20 cellular contexts compared by ENCODE assay signal in genomic region chr5:157533011-157533481, GRCh38. TPM values are rescaled to one million over a fixed set of nuclear protein-coding genes. Genes with fewer than 3 reads are reported as not detected.
DNase-seq lines count a peak whose midpoint lies in the region; ATAC-seq and TF ChIP-seq lines count a peak whose summit lies in the region.
"Had no signal": no experiment of that assay in that cellular context is flagged by ENCODE, and none has a peak within 500 bp of the region (broad histone marks: within the 10 kb centered on the region; RNA-seq: fewer than 3 reads in every experiment).

No MANE protein-coding gene starts in this region.

- H3K36me3 ChIP-seq in left ventricle myocardium inferior (peaks cover 14% of the 10 kb centered on the region), Peyer's patch (peaks cover 0 to 5% (median 0%) of the 10 kb centered on the region in 3 donors)

- ATAC-seq in GM18861 (IDR thresholded peaks at IDR 0.05; ENCODE audit: unreplicated experiment) (no peak), HG02798 (IDR thresholded peaks at IDR 0.05; ENCODE audit: poor library complexity, unreplicated experiment) (no peak)
- ATAC-seq: activated naive CD4-positive, alpha-beta T cell treated with anti-CD3 and anti-CD28 coated beads, Interleukin-2, amount 50 U/mL, for 72 hours; body of pancreas had no signal

- no peaks in the 10 kb centered on the region for H3K9me3 ChIP-seq in left ventricle myocardium inferior (replicated peaks)
- no peaks in the 10 kb centered on the region for H3K9me3 ChIP-seq in Peyer's patch
- H3K9me3 ChIP-seq: body of pancreas, neutrophil, right lobe of liver had no signal

- intact Hi-C loops in activated T-helper 1 cell treated with anti-CD3 and anti-CD28 coated beads, Interleukin-12 subunit alpha, Interleukin-12 subunit beta, Interleukin-2, Interleukin-4 antibody, amounts not matched to agents 30 ng/mL and 10 ng/mL and 1 ng/mL, durations not matched to agents 14 hours and 24 hours and 36 hours (cut with micrococcal nuclease) = no loop called here
- intact Hi-C loops in left ventricle myocardium inferior (cut with micrococcal nuclease) = no loop called here

- peak overlapping the region; percentile 80 for H3K27ac ChIP-seq in left ventricle myocardium inferior (replicated peaks)
- peak overlapping the region in 1 of 4 donors; percentile 11 for H3K27ac ChIP-seq in Peyer's patch
- H3K27ac ChIP-seq: body of pancreas, neutrophil, right lobe of liver had no signal

- H3K9me3 Mint-ChIP-seq in activated T-helper 1 cell treated with anti-CD3 and anti-CD28 coated beads, Interleukin-12 subunit alpha, Interleukin-12 subunit beta, Interleukin-2, Interleukin-4 antibody, amounts not matched to agents 30 ng/mL and 10 ng/mL and 1 ng/mL, durations not matched to agents 14 hours and 24 hours and 36 hours = no peaks in the 10 kb centered on the region
- H3K9me3 Mint-ChIP-seq: activated naive CD4-positive, alpha-beta T cell treated with anti-CD3 and anti-CD28 coated beads, Interleukin-2, amount 50 U/mL, for 72 hours had no signal

- H3K27me3 ChIP-seq in left ventricle myocardium inferior (ENCODE audit: low read depth) (no peaks in the 10 kb centered on the region), Peyer's patch (no peaks in the 10 kb centered on the region)
- H3K27me3 ChIP-seq: body of pancreas, neutrophil, right lobe of liver had no signal

- DNase-seq in HT-29 (ENCODE audit: low spot score) (peak; percentile 44), left ventricle myocardium inferior (no peak), renal cortical epithelial cell (ENCODE audit: low read depth) (peak; percentile 38), Peyer's patch (no peak)
- no peak for DNase-seq in activated T-helper 1 cell treated with anti-CD3 and anti-CD28 coated beads, Interleukin-12 subunit alpha, Interleukin-12 subunit beta, Interleukin-2, Interleukin-4 antibody, amounts not matched to agents 30 ng/mL and 10 ng/mL and 1 ng/mL, durations not matched to agents 14 hours and 24 hours and 36 hours (ENCODE audit: low spot score)
- DNase-seq: activated CD4-positive, alpha-beta T cell treated with anti-CD3 and anti-CD28 coated beads, Interleukin-2, amount 50 U/mL, for 1 hour; body of pancreas; Calu3; cortex of kidney; glutamatergic neuron; mesendoderm; NCI-H2029; NCI-H524; right lobe of liver; stimulated activated CD4-positive, alpha-beta T cell treated with anti-CD3 and anti-CD28 coated beads, Interleukin-2, amount 100 ng/mL, for 24 hours; T-helper 9 cell had no signal

- no peak overlapping the region for H3K4me3 Mint-ChIP-seq in activated T-helper 1 cell treated with anti-CD3 and anti-CD28 coated beads, Interleukin-12 subunit alpha, Interleukin-12 subunit beta, Interleukin-2, Interleukin-4 antibody, amounts not matched to agents 30 ng/mL and 10 ng/mL and 1 ng/mL, durations not matched to agents 14 hours and 24 hours and 36 hours

- peaks cover 76% of the 10 kb centered on the region for H3K4me1 Mint-ChIP-seq in activated T-helper 1 cell treated with anti-CD3 and anti-CD28 coated beads, Interleukin-12 subunit alpha, Interleukin-12 subunit beta, Interleukin-2, Interleukin-4 antibody, amounts not matched to agents 30 ng/mL and 10 ng/mL and 1 ng/mL, durations not matched to agents 14 hours and 24 hours and 36 hours (ENCODE audit: low read depth)

- no peak for TF ChIP-seq POLR2A in Peyer's patch (IDR thresholded peaks at IDR 0.05)

- peaks cover 87% of the 10 kb centered on the region for H3K36me3 Mint-ChIP-seq in activated T-helper 1 cell treated with anti-CD3 and anti-CD28 coated beads, Interleukin-12 subunit alpha, Interleukin-12 subunit beta, Interleukin-2, Interleukin-4 antibody, amounts not matched to agents 30 ng/mL and 10 ng/mL and 1 ng/mL, durations not matched to agents 14 hours and 24 hours and 36 hours (ENCODE audit: low read depth)

- peaks cover 76% of the 10 kb centered on the region for H3K4me1 ChIP-seq in left ventricle myocardium inferior
- H3K4me1 ChIP-seq in Peyer's patch = no peaks in the 10 kb centered on the region

- H3K27ac Mint-ChIP-seq in activated T-helper 1 cell treated with anti-CD3 and anti-CD28 coated beads, Interleukin-12 subunit alpha, Interleukin-12 subunit beta, Interleukin-2, Interleukin-4 antibody, amounts not matched to agents 30 ng/mL and 10 ng/mL and 1 ng/mL, durations not matched to agents 14 hours and 24 hours and 36 hours = peak overlapping the region; percentile 48

- no peak for TF ChIP-seq CTCF in left ventricle myocardium inferior (IDR thresholded peaks at IDR 0.05; ENCODE audit: borderline replicate concordance)
- no peak for TF ChIP-seq CTCF in Peyer's patch (IDR thresholded peaks at IDR 0.05)

- H3K27me3 Mint-ChIP-seq in activated T-helper 1 cell treated with anti-CD3 and anti-CD28 coated beads, Interleukin-12 subunit alpha, Interleukin-12 subunit beta, Interleukin-2, Interleukin-4 antibody, amounts not matched to agents 30 ng/mL and 10 ng/mL and 1 ng/mL, durations not matched to agents 14 hours and 24 hours and 36 hours (ENCODE audit: insufficient read depth) = no peaks in the 10 kb centered on the region

- H3K4me3 ChIP-seq in left ventricle myocardium inferior = no peak overlapping the region
- H3K4me3 ChIP-seq in Peyer's patch = no peak overlapping the region
- H3K4me3 ChIP-seq: body of pancreas, right lobe of liver had no signal

RNA-seq across cellular contexts. Expression of gene ADAM19, which starts 42.5 kb away (rescaled TPM):
- 9.3 and 11.2 TPM in 2 replicates for total RNA-seq in HT-29 (2014; rRNA removed; shearing (Covaris generic))
- total RNA-seq in activated T-helper 1 cell treated with anti-CD3 and anti-CD28 coated beads, Interleukin-12 subunit alpha, Interleukin-12 subunit beta, Interleukin-2, Interleukin-4 antibody, amounts not matched to agents 30 ng/mL and 10 ng/mL and 1 ng/mL, durations not matched to agents 14 hours and 24 hours and 36 hours = 341 and 348 TPM in 2 replicates
- total RNA-seq in left ventricle myocardium inferior (17.7 TPM), renal cortical epithelial cell (6.2 and 9.4 TPM in 2 replicates), Peyer's patch (10 to 100 TPM in 1 of 4 donors, 1 to 10 TPM in 3; 1.1 to 47.9 (median 5.4) TPM)

Comparison
In these comparisons a context has a peak if more than half of its experiments do, and no peak if none do; other contexts are left out.
1. DNase-seq: peak in HT-29 (single experiment) and renal cortical epithelial cell (single experiment); none in activated T-helper 1 cell treated with anti-CD3 and anti-CD28 coated beads, Interleukin-12 subunit alpha, Interleukin-12 subunit beta, Interleukin-2, Interleukin-4 antibody, amounts not matched to agents 30 ng/mL and 10 ng/mL and 1 ng/mL, durations not matched to agents 14 hours and 24 hours and 36 hours (single experiment), left ventricle myocardium inferior (single experiment) and Peyer's patch (0 of 3).